Comparison of ENCODE assay signal across 18 cellular contexts in the genomic region with DNA sequence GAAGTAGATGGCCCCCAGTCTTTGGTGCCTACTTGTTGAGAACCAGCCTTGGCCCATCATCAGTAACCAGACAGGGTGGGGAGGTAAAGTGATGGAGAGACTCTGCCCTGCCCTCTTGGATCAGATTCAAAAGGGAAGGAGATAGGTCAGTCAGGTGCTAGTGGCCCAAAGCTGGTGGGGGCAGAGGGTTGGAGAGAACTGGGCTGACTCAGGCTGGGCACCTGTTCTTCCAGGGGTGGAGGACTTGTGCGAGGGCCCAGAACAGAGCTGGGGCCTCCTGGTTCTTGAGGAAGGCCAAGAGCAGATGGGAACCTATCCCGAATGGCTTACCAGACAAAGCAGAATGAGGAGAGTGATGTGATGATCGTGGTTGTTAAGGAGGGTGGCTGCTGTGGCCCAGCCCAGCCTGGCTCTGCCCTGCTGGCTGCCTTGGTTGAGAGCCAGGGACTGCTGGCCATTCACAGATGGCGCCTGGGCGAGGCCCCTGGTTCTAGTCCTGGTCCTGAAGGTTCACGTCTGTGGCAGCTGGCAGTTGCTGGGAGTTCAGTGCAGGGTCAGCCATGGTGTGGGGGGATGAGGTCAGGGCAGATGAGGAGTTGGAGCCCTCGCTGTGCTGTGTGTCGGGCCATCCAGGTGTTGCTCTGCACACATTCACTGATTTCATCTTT. TPM values are rescaled to one million over a fixed set of nuclear protein-coding genes. Genes with fewer than 3 reads are reported as not detected.
DNase-seq lines count a peak whose midpoint lies in the region; ATAC-seq, FAIRE-seq and TF ChIP-seq lines count a peak whose summit lies in the region.
"Had no signal": no experiment of that assay in that cellular context is flagged by ENCODE, and none has a peak within 500 bp of the region (broad histone marks: within the 10 kb centered on the region; RNA-seq: fewer than 3 reads in every experiment).

No MANE protein-coding gene starts in this region.

- H3F3A ChIP-seq in OCI-LY1 (ENCODE audit: insufficient read depth, low read length), result no peaks in the 10 kb centered on the region

- no peaks in the 10 kb centered on the region for H3K9me3 ChIP-seq in OCI-LY1 (ENCODE audit: low read length)

- H3K4me1 ChIP-seq in OCI-LY1 (ENCODE audit: insufficient read depth, low read length, severe bottlenecking), result peaks cover 54% of the 10 kb centered on the region

- H3K9ac ChIP-seq in OCI-LY1 (ENCODE audit: low read length), result no peak overlapping the region

- H3K4me3 ChIP-seq in OCI-LY1 (ENCODE audit: low read depth, low read length, poor library complexity, severe bottlenecking), result no peak overlapping the region
- H3K4me3 ChIP-seq: K562, SK-N-MC had no signal

- peaks cover 4% of the 10 kb centered on the region; the same call in 1 of the 2 replicates for H3K79me2 ChIP-seq in OCI-LY1 (ENCODE audit: insufficient read depth, low read length)

- peaks cover 43% of the 10 kb centered on the region for H3K36me3 Mint-ChIP-seq in endothelial cell (ENCODE audit: low read depth, unreplicated experiment)
- H3K36me3 Mint-ChIP-seq in stimulated activated naive B cell treated with anti-CD40 and anti-IgM and Interleukin-4, amounts not matched to agents 10 μg/mL and 1 μg/mL and 100 μg/mL, for 72 hours, result no peaks in the 10 kb centered on the region
- H3K36me3 Mint-ChIP-seq: CD4-positive, alpha-beta memory T cell had no signal

- no peak overlapping the region for H3K4me2 ChIP-seq in OCI-LY1 (ENCODE audit: low read length)

- peak overlapping the region; percentile 75 for H3K27ac ChIP-seq in OCI-LY1 (ENCODE audit: low read depth, low read length, poor library complexity, severe bottlenecking)
- H3K27ac ChIP-seq: SK-N-MC had no signal

- H3K27me3 Mint-ChIP-seq in endothelial cell (ENCODE audit: unreplicated experiment), result peaks cover 12% of the 10 kb centered on the region
- H3K27me3 Mint-ChIP-seq in stimulated activated naive B cell treated with anti-CD40 and anti-IgM and Interleukin-4, amounts not matched to agents 10 μg/mL and 1 μg/mL and 100 μg/mL, for 72 hours, result no peaks in the 10 kb centered on the region

- no peaks in the 10 kb centered on the region for H4K20me1 ChIP-seq in OCI-LY1 (ENCODE audit: insufficient read depth, low read length)

- peaks cover 53% of the 10 kb centered on the region for H3K4me1 Mint-ChIP-seq in endothelial cell (ENCODE audit: unreplicated experiment)
- H3K4me1 Mint-ChIP-seq in stimulated activated naive B cell treated with anti-CD40 and anti-IgM and Interleukin-4, amounts not matched to agents 10 μg/mL and 1 μg/mL and 100 μg/mL, for 72 hours, result peaks cover 14 to 19% of the 10 kb centered on the region in 2 donors
- H3K4me1 Mint-ChIP-seq: CD4-positive, alpha-beta memory T cell had no signal

- H2AFZ ChIP-seq in OCI-LY1 (ENCODE audit: low read length), result no peak overlapping the region

- no peak overlapping the region for H3K4me3 Mint-ChIP-seq in endothelial cell (ENCODE audit: unreplicated experiment)
- no peak overlapping the region for H3K4me3 Mint-ChIP-seq in stimulated activated naive B cell treated with anti-CD40 and anti-IgM and Interleukin-4, amounts not matched to agents 10 μg/mL and 1 μg/mL and 100 μg/mL, for 72 hours
- H3K4me3 Mint-ChIP-seq: CD4-positive, alpha-beta memory T cell had no signal

- no peak for TF ChIP-seq POLR2A in GM12891 (IDR thresholded peaks at IDR 0.05; ENCODE audit: low read depth, low read length)

- TF ChIP-seq CTCF in OCI-LY1 (IDR thresholded peaks at IDR 0.05; ENCODE audit: low read length), result no peak
- TF ChIP-seq CTCF in endothelial cell (IDR thresholded peaks at IDR 0.05; ENCODE audit: unreplicated experiment), result no peak

- DNase-seq in GM12891 (ENCODE audit: insufficient read length, low spot score), result no peak
- DNase-seq in endothelial cell (ENCODE audit: low spot score), result no peak
- DNase-seq in stimulated activated naive B cell treated with anti-CD40 and anti-IgM and Interleukin-4, amounts not matched to agents 10 μg/mL and 1 μg/mL and 100 μg/mL, for 72 hours, result no peak
- DNase-seq in NCI-H446 treated with DMSO at 0.1 percent for 48 hours (lab: John Stamatoyannopoulos, UW), result no peak
- DNase-seq: AML-193; CD4-positive, alpha-beta memory T cell; DND-41; GF-D8; NCI-H1092; NCI-H345; NCI-H69; NK-92 treated with Interleukin-12 subunit alpha and Interleukin-12 subunit beta, amount 100 ng/mL, for 24 hours; PC-3 had no signal

- peaks cover 15% of the 10 kb centered on the region; the same call in 1 of the 2 replicates for H3K36me3 ChIP-seq in OCI-LY1 (ENCODE audit: insufficient read depth, low read length)

- no peaks in the 10 kb centered on the region for H3K9me2 ChIP-seq in OCI-LY1 (ENCODE audit: low read depth, low read length)

- no peaks in the 10 kb centered on the region for H3K9me3 Mint-ChIP-seq in endothelial cell (ENCODE audit: unreplicated experiment)
- H3K9me3 Mint-ChIP-seq in stimulated activated naive B cell treated with anti-CD40 and anti-IgM and Interleukin-4, amounts not matched to agents 10 μg/mL and 1 μg/mL and 100 μg/mL, for 72 hours, result no peaks in the 10 kb centered on the region
- H3K9me3 Mint-ChIP-seq: CD4-positive, alpha-beta memory T cell had no signal

- peak overlapping the region; percentile 30 for H3K27ac Mint-ChIP-seq in endothelial cell (ENCODE audit: unreplicated experiment)
- H3K27ac Mint-ChIP-seq in stimulated activated naive B cell treated with anti-CD40 and anti-IgM and Interleukin-4, amounts not matched to agents 10 μg/mL and 1 μg/mL and 100 μg/mL, for 72 hours, result peak overlapping the region; percentile 20

- ATAC-seq in stimulated activated naive B cell treated with anti-CD40 and anti-IgM and Interleukin-4, amounts not matched to agents 10 μg/mL and 1 μg/mL and 100 μg/mL, for 72 hours (replicated peaks), result no peak
- ATAC-seq in HG03354 (IDR thresholded peaks at IDR 0.05; ENCODE audit: poor library complexity, severe bottlenecking, unreplicated experiment), result no peak
- no peak for ATAC-seq in HG03097 (IDR thresholded peaks at IDR 0.05; ENCODE audit: low FRiP score, unreplicated experiment)
- ATAC-seq: K562, PC-3 had no signal

- FAIRE-seq in GM12891 (lab: Jason Lieb, UNC), result peak; percentile 16
- FAIRE-seq: K562 had no signal

- no peaks in the 10 kb centered on the region for H3K27me3 ChIP-seq in OCI-LY1 (ENCODE audit: insufficient read depth, low read length)

TF ChIP-seq in GM12891, 5 proteins besides CTCF, POLR2A, EP300 and RAD21:
- TF ChIP-seq PAX5 (IDR thresholded peaks at IDR 0.05; ENCODE audit: insufficient read depth, low read length, severe bottlenecking) (no peak), POLR2AphosphoS5 (IDR thresholded peaks at IDR 0.05; ENCODE audit: low read depth, low read length) (no peak), TAF1 (IDR thresholded peaks at IDR 0.05; ENCODE audit: low read depth, low read length) (no peak), SPI1 (IDR thresholded peaks at IDR 0.05; ENCODE audit: low read depth, low read length) (no peak), POU2F2 (IDR thresholded peaks at IDR 0.05; ENCODE audit: low read depth, low read length) (no peak)
TF ChIP-seq in GM12891: peak in this region for 0.

RNA-seq across cellular contexts. Expression of a gene that starts 36.6 kb away (rescaled TPM):
- polyA plus RNA-seq in GM12891 (2012; ENCODE audit: low read depth, missing spikeins), result 4.1 TPM
- 166 TPM for total RNA-seq in endothelial cell (ENCODE audit: unreplicated experiment)
- total RNA-seq: CD4-positive, alpha-beta memory T cell had no signal
- polyA plus RNA-seq: CD4-positive, alpha-beta memory T cell had no signal
